Comparison of ENCODE assay signal across 11 cellular contexts in the genomic region with DNA sequence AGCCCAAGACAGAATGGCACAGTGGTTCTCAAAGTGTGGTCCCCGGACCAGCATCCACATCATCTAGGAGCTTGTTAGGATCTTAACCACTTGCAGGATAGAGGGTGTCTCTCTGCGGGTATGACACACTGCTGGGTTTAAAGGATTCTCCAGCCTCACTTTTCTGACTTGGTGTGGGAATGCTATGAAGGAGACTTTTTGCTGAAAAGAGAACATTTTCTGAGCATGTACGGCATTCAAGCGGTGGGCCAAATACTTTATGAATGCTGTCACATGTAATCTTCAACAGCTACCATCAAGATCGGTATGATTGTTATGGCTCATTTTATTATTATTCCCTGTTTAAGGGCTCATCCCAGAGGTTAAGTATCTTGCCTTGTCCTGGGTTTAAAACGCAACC. TPM values are rescaled to one million over a fixed set of nuclear protein-coding genes. Genes with fewer than 3 reads are reported as not detected.
A peak's percentile ranks its signal among the peaks of the same experiment; 100 is the strongest.
DNase-seq lines count a peak whose midpoint lies in the region; ATAC-seq lines count a peak whose summit lies in the region.
"Had no signal": no experiment of that assay in that cellular context is flagged by ENCODE, and none has a peak within 500 bp of the region (broad histone marks: within the 10 kb centered on the region; RNA-seq: fewer than 3 reads in every experiment).

No MANE protein-coding gene starts in this region.

- CTCF ChIA-PET in CD4-positive, alpha-beta memory T cell (lab: Charles Lee; ENCODE audit: partially characterized antibody) = interaction anchor here (0.8 to 22.2 kb wide), 7 partner anchors 5 to 539 kb away, joined by 3 to 699 read pairs (median 17); no protein-coding TSS in a partner anchor

- H3K4me1 ChIP-seq in CD4-positive, alpha-beta memory T cell (ENCODE audit: insufficient read depth, low read length) = peaks cover 45% of the 10 kb centered on the region
- H3K4me1 ChIP-seq in skeletal muscle satellite cell (ENCODE audit: control insufficient read depth, insufficient read depth, low read length) = peaks cover 54% of the 10 kb centered on the region

- no peak for DNase-seq in CD4-positive, alpha-beta memory T cell
- DNase-seq in amniotic epithelial cell (ENCODE audit: low read depth) (peak; percentile 88), immature natural killer cell (no peak), HPDE6-E6E7 (ENCODE audit: extremely low spot score) (no peak), COR-L47 (lab: John Stamatoyannopoulos, UW) (no peak)
- DNase-seq in stimulated activated CD4-positive, alpha-beta T cell treated with anti-CD3 and anti-CD28 coated beads, Interleukin-12 subunit alpha, Interleukin-12 subunit beta, amount 100 ng/mL, for 4 hours = no peak
- DNase-seq: endodermal cell; stimulated activated CD4-positive, alpha-beta T cell treated with anti-CD3 and anti-CD28 coated beads, Interleukin-2, amount 100 ng/mL, for 48 hours; SW 1271 had no signal

- peak overlapping the region in 6 of 7 donors; percentile 7 to 96 (median 28) for H3K27ac Mint-ChIP-seq in CD4-positive, alpha-beta memory T cell
- H3K27ac Mint-ChIP-seq in immature natural killer cell = peak overlapping the region in 4 of 6 donors; percentile 15 to 78 (median 29)
- H3K27ac Mint-ChIP-seq: endodermal cell had no signal

- peak overlapping the region in 2 of 8 donors; percentile 38 to 91 for H3K4me3 Mint-ChIP-seq in CD4-positive, alpha-beta memory T cell
- peak overlapping the region in 3 of 5 donors; percentile 3 to 87 (median 81) for H3K4me3 Mint-ChIP-seq in immature natural killer cell

- H3K36me3 Mint-ChIP-seq in CD4-positive, alpha-beta memory T cell = peaks cover 0 to 15% of the 10 kb centered on the region in 2 donors
- no peaks in the 10 kb centered on the region for H3K36me3 Mint-ChIP-seq in immature natural killer cell

- no peaks in the 10 kb centered on the region for H3K27me3 ChIP-seq in CD4-positive, alpha-beta memory T cell (ENCODE audit: insufficient read depth, low read length)
- no peaks in the 10 kb centered on the region for H3K27me3 ChIP-seq in skeletal muscle satellite cell (ENCODE audit: control insufficient read depth, insufficient read depth, low read length)

- H3K4me3 ChIP-seq in CD4-positive, alpha-beta memory T cell (ENCODE audit: low read length in 2 of 2) = no peak overlapping the region
- H3K4me3 ChIP-seq in skeletal muscle satellite cell (ENCODE audit: low read length) = peak overlapping the region; percentile 67

- POLR2A ChIA-PET in CD4-positive, alpha-beta memory T cell (lab: Charles Lee; ENCODE audit: partially characterized antibody) = interaction anchor here (1.2 to 18.5 kb wide), 5 partner anchors 11 to 57 kb away, joined by 3 to 397 read pairs (median 20); no protein-coding TSS in a partner anchor

- peaks cover 34 to 85% (median 53%) of the 10 kb centered on the region in 4 donors for H3K4me1 Mint-ChIP-seq in CD4-positive, alpha-beta memory T cell
- peaks cover 29 to 38% of the 10 kb centered on the region in 2 donors for H3K4me1 Mint-ChIP-seq in immature natural killer cell

- no peaks in the 10 kb centered on the region for H3K9me3 ChIP-seq in CD4-positive, alpha-beta memory T cell (ENCODE audit: control insufficient read depth in 1 of 2, low read length in 2 of 2)
- H3K9me3 ChIP-seq in skeletal muscle satellite cell (replicated peaks; ENCODE audit: low read length) = no peaks in the 10 kb centered on the region

- peak overlapping the region; percentile 96 for H3K9ac ChIP-seq in skeletal muscle satellite cell (ENCODE audit: low read depth, low read length)

- peak overlapping the region; percentile 82 for H3K27ac ChIP-seq in CD4-positive, alpha-beta memory T cell (ENCODE audit: low read depth, low read length)

- intact Hi-C loops in CD4-positive, alpha-beta memory T cell (cut with micrococcal nuclease) = loop anchor here (10.0 kb wide), 2 partner anchors 581 to 781 kb away; a partner anchor contains a TSS

- ATAC-seq in esophagus mucosa = no peak

- peak overlapping the region; percentile 80 for H3K4me2 ChIP-seq in skeletal muscle satellite cell (ENCODE audit: low read length)

- no peaks in the 10 kb centered on the region for H3K36me3 ChIP-seq in CD4-positive, alpha-beta memory T cell (ENCODE audit: insufficient read depth, low read length)
- H3K36me3 ChIP-seq in skeletal muscle satellite cell (ENCODE audit: insufficient read depth, low read length) = no peaks in the 10 kb centered on the region

- no peaks in the 10 kb centered on the region for H3K27me3 Mint-ChIP-seq in CD4-positive, alpha-beta memory T cell
- peaks cover 2 to 12% (median 3%) of the 10 kb centered on the region in 3 donors for H3K27me3 Mint-ChIP-seq in immature natural killer cell (ENCODE audit: low read depth in 3 of 3)

- no peaks in the 10 kb centered on the region for H3K9me3 Mint-ChIP-seq in CD4-positive, alpha-beta memory T cell
- H3K9me3 Mint-ChIP-seq in immature natural killer cell = no peaks in the 10 kb centered on the region
- H3K9me3 Mint-ChIP-seq: endodermal cell had no signal

RNA-seq across cellular contexts. Expression of a gene that starts 1.7 kb away (rescaled TPM):
- total RNA-seq in CD4-positive, alpha-beta memory T cell = 100 to 1,000 TPM; 130 to 133 TPM
- polyA plus RNA-seq in CD4-positive, alpha-beta memory T cell = 100 to 1,000 TPM; 250 to 260 TPM
- polyA plus RNA-seq in immature natural killer cell = 10 to 100 TPM in 2 of 3 donors, 1 to 10 TPM in 1; 9.7 to 15.7 (median 10.7) TPM
- total RNA-seq in skeletal muscle satellite cell (2012; rRNA removed) = 18.3 and 50.5 TPM in 2 replicates
- 292 TPM for total RNA-seq in esophagus mucosa
